ENCODE assay signal across 25 cellular contexts in genomic region chr20:64189530-64189966, GRCh38. TPM values are rescaled to one million over a fixed set of nuclear protein-coding genes. Genes with fewer than 3 reads are reported as not detected.
DNase-seq lines count a peak whose midpoint lies in the region; ATAC-seq and TF ChIP-seq lines count a peak whose summit lies in the region.
"Had no signal": no experiment of that assay in that cellular context is flagged by ENCODE, and none has a peak within 500 bp of the region (broad histone marks: within the 10 kb centered on the region; RNA-seq: fewer than 3 reads in every experiment).

No MANE protein-coding gene starts in this region.

- no peak overlapping the region for H3K4me3 Mint-ChIP-seq in H9
- H3K4me3 Mint-ChIP-seq in WTC11, result peak overlapping the region; percentile 40
- H3K4me3 Mint-ChIP-seq in naive thymus-derived CD4-positive, alpha-beta T cell, result no peak overlapping the region
- H3K4me3 Mint-ChIP-seq: CD4-positive, CD25-positive, alpha-beta regulatory T cell; naive B cell had no signal

- no peak overlapping the region for H3K23ac ChIP-seq in H9 (ENCODE audit: insufficient read length, low read depth, low read length)

- H3K36me3 ChIP-seq in iPS-18a (ENCODE audit: control insufficient read depth, low read depth, low read length) (no peaks in the 10 kb centered on the region), parathyroid adenoma (ENCODE audit: control insufficient read depth, insufficient read depth, low read length) (no peaks in the 10 kb centered on the region)
- no peaks in the 10 kb centered on the region for H3K36me3 ChIP-seq in naive thymus-derived CD4-positive, alpha-beta T cell (ENCODE audit: control insufficient read depth in 2 of 3, insufficient read depth in 3 of 3, low read length in 3 of 3)
- H3K36me3 ChIP-seq: adrenal gland, breast epithelium, gastroesophageal sphincter, SJCRH30, thoracic aorta had no signal

- H3K4me1 ChIP-seq in H9 (ENCODE audit: insufficient read depth, low read length), result peaks cover 20% of the 10 kb centered on the region; the same call in 1 of the 2 replicates
- peaks cover 32% of the 10 kb centered on the region for H3K4me1 ChIP-seq in iPS-18a (ENCODE audit: control insufficient read depth, low read depth, low read length)
- H3K4me1 ChIP-seq in parathyroid adenoma, result peaks cover 17% of the 10 kb centered on the region
- no peaks in the 10 kb centered on the region for H3K4me1 ChIP-seq in naive thymus-derived CD4-positive, alpha-beta T cell (ENCODE audit: control insufficient read depth in 2 of 2, insufficient read depth in 2 of 2, low read length in 2 of 2)
- H3K4me1 ChIP-seq: adrenal gland, breast epithelium, gastroesophageal sphincter, SJCRH30 had no signal

- no peak overlapping the region for H4K8ac ChIP-seq in H9 (replicated peaks; ENCODE audit: insufficient read length, low read depth, low read length)

- no peak for TF ChIP-seq CTCF in H9 (conservative IDR thresholded peaks at IDR 0.05)
- TF ChIP-seq CTCF in WTC11 (IDR thresholded peaks at IDR 0.05), result no peak
- no peak for TF ChIP-seq CTCF in parathyroid adenoma (IDR thresholded peaks at IDR 0.05)
- TF ChIP-seq CTCF in RWPE1 (conservative IDR thresholded peaks at IDR 0.05; ENCODE audit: low read depth), result no peak

- no peak overlapping the region for H2BK12ac ChIP-seq in H9 (ENCODE audit: insufficient read length, low read depth, low read length)

- intact Hi-C loops in naive thymus-derived CD4-positive, alpha-beta T cell (cut with micrococcal nuclease), result no loop called here

- H3K27me3 ChIP-seq in H9 (ENCODE audit: insufficient read depth, low read length), result no peaks in the 10 kb centered on the region
- no peaks in the 10 kb centered on the region for H3K27me3 ChIP-seq in iPS-18a (ENCODE audit: control insufficient read depth, insufficient read depth, low read length)
- H3K27me3 ChIP-seq in parathyroid adenoma (ENCODE audit: control insufficient read depth, insufficient read depth, low read length), result no peaks in the 10 kb centered on the region
- no peaks in the 10 kb centered on the region for H3K27me3 ChIP-seq in naive thymus-derived CD4-positive, alpha-beta T cell (ENCODE audit: control insufficient read depth in 2 of 2, insufficient read depth in 2 of 2, low read length in 2 of 2)
- H3K27me3 ChIP-seq: adrenal gland had no signal

- no peaks in the 10 kb centered on the region for H3K79me2 ChIP-seq in H9 (ENCODE audit: insufficient read depth, low read length)
- no peaks in the 10 kb centered on the region for H3K79me2 ChIP-seq in parathyroid adenoma

- POLR2A ChIA-PET in WTC11 (lab: Charles Lee), result no interaction called here
- POLR2A ChIA-PET in naive thymus-derived CD4-positive, alpha-beta T cell (lab: Charles Lee), result no interaction called here
- POLR2A ChIA-PET in RWPE1 (lab: Yijun Ruan, JAX; ENCODE audit: low non-redundant PET), result no interaction called here

- H2BK20ac ChIP-seq in H9 (ENCODE audit: low read depth, low read length, poor library complexity, severe bottlenecking), result no peak overlapping the region

- no peak overlapping the region for H3K56ac ChIP-seq in H9 (ENCODE audit: insufficient read length, low read depth, low read length)

- no peak overlapping the region for H2BK5ac ChIP-seq in H9 (ENCODE audit: insufficient read length, low read length)

- H2AFZ ChIP-seq in H9 (ENCODE audit: low read length) (no peak overlapping the region), parathyroid adenoma (no peak overlapping the region)

- H3K18ac ChIP-seq in H9 (ENCODE audit: insufficient read length, low read depth, low read length), result peak overlapping the region; percentile 78

- H3K9ac ChIP-seq in H9 (ENCODE audit: extremely low read depth, insufficient read length, low read length) (no peak overlapping the region), iPS-18a (ENCODE audit: low read length) (peak overlapping the region; percentile 24), parathyroid adenoma (no peak overlapping the region)

- H3K23me2 ChIP-seq in H9 (ENCODE audit: insufficient read length, low read depth, low read length, poor library complexity, severe bottlenecking), result no peaks in the 10 kb centered on the region

- H3K4me1 Mint-ChIP-seq in H9 (peaks cover 60 to 61% of the 10 kb centered on the region in 2 experiments), WTC11 (peaks cover 53% of the 10 kb centered on the region)
- peaks cover 0 to 9% (median 2%) of the 10 kb centered on the region in 7 donors for H3K4me1 Mint-ChIP-seq in naive thymus-derived CD4-positive, alpha-beta T cell
- H3K4me1 Mint-ChIP-seq: CD4-positive, CD25-positive, alpha-beta regulatory T cell had no signal

- no CpG with 5 or more reads among the region's 5 CpGs for WGBS in H9 (ENCODE audit: extremely low coverage, insufficient read length, low lambda C conversion rate)

- H3K27me3 Mint-ChIP-seq in H9 (ENCODE audit: low read depth), result peaks cover 19% of the 10 kb centered on the region
- peaks cover 3% of the 10 kb centered on the region; the same call in 1 of the 2 replicates for H3K27me3 Mint-ChIP-seq in WTC11 (ENCODE audit: low read depth)
- peaks cover 0 to 27% (median 6%) of the 10 kb centered on the region in 5 donors for H3K27me3 Mint-ChIP-seq in naive thymus-derived CD4-positive, alpha-beta T cell

- H3K4me3 ChIP-seq in iPS-18a (ENCODE audit: low read length) (no peak overlapping the region), parathyroid adenoma (ENCODE audit: low read depth, low read length) (no peak overlapping the region)
- H3K4me3 ChIP-seq in naive thymus-derived CD4-positive, alpha-beta T cell (ENCODE audit: low read length), result no peak overlapping the region
- H3K4me3 ChIP-seq: adrenal gland, breast epithelium, coronary artery, gastroesophageal sphincter, SJCRH30, thoracic aorta had no signal

- H4K20me1 ChIP-seq in H9 (ENCODE audit: control insufficient read depth, insufficient read depth, insufficient read length), result no peaks in the 10 kb centered on the region

- H3K14ac ChIP-seq in H9 (ENCODE audit: insufficient read depth, low read length), result peak overlapping the region; percentile 49; the same call in 1 of the 2 replicates

- H3K9me3 ChIP-seq in H9 (ENCODE audit: control insufficient read depth, low read depth, low read length) (no peaks in the 10 kb centered on the region), iPS-18a (ENCODE audit: control insufficient read depth, low read depth, low read length) (no peaks in the 10 kb centered on the region), parathyroid adenoma (ENCODE audit: control insufficient read depth, low read length) (no peaks in the 10 kb centered on the region)
- no peaks in the 10 kb centered on the region for H3K9me3 ChIP-seq in naive thymus-derived CD4-positive, alpha-beta T cell (ENCODE audit: control insufficient read depth in 2 of 3, low read length in 3 of 3)
- H3K9me3 ChIP-seq: adrenal gland, breast epithelium, gastroesophageal sphincter, SJCRH30, thoracic aorta had no signal

- no peaks in the 10 kb centered on the region for H3K79me1 ChIP-seq in H9 (ENCODE audit: insufficient read depth, low read depth, low read length, poor library complexity, severe bottlenecking)

- no peak overlapping the region for H2AK5ac ChIP-seq in H9 (ENCODE audit: insufficient read length, low read length)

- H3K27ac ChIP-seq in H9 (ENCODE audit: insufficient read length, low read depth, low read length) (peak overlapping the region; percentile 31), iPS-18a (ENCODE audit: low read length) (no peak overlapping the region), parathyroid adenoma (peak overlapping the region; percentile 64), RWPE1 (no peak overlapping the region)
- no peak overlapping the region for H3K27ac ChIP-seq in naive thymus-derived CD4-positive, alpha-beta T cell (ENCODE audit: low read depth, low read length)
- H3K27ac ChIP-seq: breast epithelium, coronary artery, gastroesophageal sphincter, SJCRH30, thoracic aorta had no signal

- H3K4me2 ChIP-seq in H9 (ENCODE audit: insufficient read depth, insufficient read length, low read length) (peak overlapping the region; percentile 14), parathyroid adenoma (ENCODE audit: low read length) (no peak overlapping the region)

- H2BK15ac ChIP-seq in H9 (ENCODE audit: low read depth, low read length), result no peak overlapping the region

- H4K91ac ChIP-seq in H9 (ENCODE audit: insufficient read length, low read depth, low read length), result no peak overlapping the region

- H3K27ac Mint-ChIP-seq in H9, result peak overlapping the region in 2 of 3 experiments; percentile 46 to 67; a peak in 2 of 7 replicates
- peak overlapping the region; percentile 92 for H3K27ac Mint-ChIP-seq in WTC11
- H3K27ac Mint-ChIP-seq in naive thymus-derived CD4-positive, alpha-beta T cell, result no peak overlapping the region
- H3K27ac Mint-ChIP-seq: CD4-positive, CD25-positive, alpha-beta regulatory T cell; naive B cell had no signal

- ATAC-seq in WTC11 (no peak), HG03460 (IDR thresholded peaks at IDR 0.05; ENCODE audit: unreplicated experiment) (no peak)
- ATAC-seq in naive thymus-derived CD4-positive, alpha-beta T cell, result no peak
- ATAC-seq: gastroesophageal sphincter, Panc1, right cardiac atrium had no signal

- no peak overlapping the region for H4K5ac ChIP-seq in H9 (ENCODE audit: insufficient read length, low read depth, low read length)

- CTCF ChIA-PET in WTC11 (lab: Charles Lee), result interaction anchor here (1.4 kb wide), 1 partner anchor 34 kb away, joined by 10 read pairs; no protein-coding TSS in a partner anchor
- CTCF ChIA-PET in naive thymus-derived CD4-positive, alpha-beta T cell (lab: Charles Lee), result no interaction called here
- CTCF ChIA-PET in RWPE1 (lab: Yijun Ruan, JAX), result no interaction called here

- peak overlapping the region; percentile 85 for H3T11ph ChIP-seq in H9 (ENCODE audit: low read length)

- H3K4ac ChIP-seq in H9 (ENCODE audit: low read depth, low read length), result no peak overlapping the region; the same call in 1 of the 2 replicates

- no peak for DNase-seq in H9
- no peak for DNase-seq in WTC11 (ENCODE audit: low spot score)
- no peak for DNase-seq in naive thymus-derived CD4-positive, alpha-beta T cell
- DNase-seq in RWPE1 (ENCODE audit: low spot score), result no peak
- DNase-seq: activated gamma-delta T cell treated with Interleukin-2 at 50 U/mL for 16 hours; CD4-positive, CD25-positive, alpha-beta regulatory T cell; naive B cell; NCI-H2171; NCI-H524; NK-92 treated with Interleukin-12 subunit alpha and Interleukin-12 subunit beta, amount 100 ng/mL, for 24 hours; SJCRH30; stimulated activated CD4-positive, alpha-beta T cell treated with anti-CD3 and anti-CD28 coated beads, Interleukin-4, amount 100 ng/mL, for 4 hours; stimulated activated naive CD4-positive, alpha-beta T cell treated with Interleukin-2 at 50 U/mL for 16 hours; T-helper 1 cell had no signal

- no peak overlapping the region for H2BK120ac ChIP-seq in H9 (ENCODE audit: low read depth, low read length, poor library complexity, severe bottlenecking)

- H3K36me3 Mint-ChIP-seq in H9 (ENCODE audit: insufficient read depth in 1 of 3, low read depth in 3 of 3), result peaks cover 3 to 5% (median 4%) of the 10 kb centered on the region in 3 experiments; a peak in 6 of 7 replicates
- peaks cover 5% of the 10 kb centered on the region for H3K36me3 Mint-ChIP-seq in WTC11
- no peaks in the 10 kb centered on the region for H3K36me3 Mint-ChIP-seq in naive thymus-derived CD4-positive, alpha-beta T cell
- H3K36me3 Mint-ChIP-seq: CD4-positive, CD25-positive, alpha-beta regulatory T cell; naive B cell had no signal

- H3K9me3 Mint-ChIP-seq in H9 (peaks cover 6 to 9% of the 10 kb centered on the region in 2 experiments), WTC11 (peaks cover 4% of the 10 kb centered on the region)
- H3K9me3 Mint-ChIP-seq in naive thymus-derived CD4-positive, alpha-beta T cell, result peaks cover 0 to 6% (median 0%) of the 10 kb centered on the region in 11 donors

RNA-seq across cellular contexts. Expression of gene MYT1, which starts 25.3 kb away (rescaled TPM):
- total RNA-seq in H9 (2021) (0.68 and 0.79 TPM in 2 replicates), WTC11 (2021) (1.9 to 4.3 TPM (median 2.0 TPM) in 3 replicates)
- not detected for total RNA-seq in naive thymus-derived CD4-positive, alpha-beta T cell
- not detected for polyA plus RNA-seq in naive thymus-derived CD4-positive, alpha-beta T cell
- total RNA-seq: CD4-positive, CD25-positive, alpha-beta regulatory T cell; osteocyte; SJCRH30; thoracic aorta had no signal

Comparison
In these comparisons a context has a peak if more than half of its experiments do, and no peak if none do; other contexts are left out.
1. H3K27ac ChIP-seq: peak in H9 (single experiment) and parathyroid adenoma (single experiment); none in iPS-18a (single experiment), naive thymus-derived CD4-positive, alpha-beta T cell (single experiment) and RWPE1 (single experiment).
2. H3K27ac Mint-ChIP-seq: peak in H9 (2 of 3) and WTC11 (single experiment); none in naive thymus-derived CD4-positive, alpha-beta T cell (0 of 9).